In genomic region chr9:98842510-98842909, GRCh38 we compare ENCODE assay signal across 8 cellular contexts.
"Had no signal": no experiment of that assay in that cellular context is flagged by ENCODE, and none has a peak within 500 bp of the region (broad histone marks: within the 10 kb centered on the region; RNA-seq: fewer than 3 reads in every experiment).

No MANE protein-coding gene starts in this region.

- FAIRE-seq: G401.6, GM12878, GM12891, GM12892, GM18507, GM19239 had no signal

- ATAC-seq: GM12878 had no signal

- DNase-seq: GDM1, GF-D8 had no signal

- H3K4me3 ChIP-seq: GM12878 had no signal
